In the genomic region with DNA sequence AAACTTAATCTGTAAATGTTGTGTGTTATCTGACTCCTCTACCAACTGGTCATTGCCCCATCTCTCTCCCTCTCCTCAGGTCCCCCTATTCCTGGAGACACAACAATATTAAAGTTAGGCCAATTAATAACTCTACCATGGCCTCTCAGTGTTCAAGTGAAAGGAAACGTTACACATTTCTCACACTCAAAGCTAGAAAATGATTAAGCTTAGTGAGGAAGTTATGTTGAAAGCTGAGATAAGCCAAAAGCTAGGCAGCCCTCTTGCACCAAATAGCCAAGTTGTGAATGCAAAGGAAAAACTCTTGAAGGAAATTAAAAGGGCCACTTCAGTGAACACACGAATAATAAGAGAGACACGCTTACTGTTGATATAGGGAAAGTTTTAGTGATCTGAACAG, we compare ENCODE assay signal across 32 cellular contexts.
"Had no signal": no experiment of that assay in that cellular context is flagged by ENCODE, and none has a peak within 500 bp of the region (broad histone marks: within the 10 kb centered on the region; RNA-seq: fewer than 3 reads in every experiment).

No MANE protein-coding gene starts in this region.

- DNase-seq: activated B cell treated with CpG ODN at 0.5 μM for 24 hours; activated CD4-positive, alpha-beta T cell treated with anti-CD3 and anti-CD28 coated beads for 48 hours; activated CD4-positive, CD25-positive, alpha-beta regulatory T cell treated with anti-CD3 and anti-CD28 coated beads, Interleukin-2, amount 50 U/mL, for 72 hours; activated CD8-positive, alpha-beta T cell treated with anti-CD3 and anti-CD28 coated beads for 36 hours; activated effector memory CD4-positive, alpha-beta T cell treated with Interleukin-2 at 50 U/mL for 16 hours; activated naive CD4-positive, alpha-beta T cell treated with anti-CD3 and anti-CD28 coated beads, Interleukin-2, amount 10 ng/mL, durations not matched to agents 7 days and 5 days; activated naive CD8-positive, alpha-beta T cell treated with anti-CD3 and anti-CD28 coated beads, Interleukin-2, amount 50 U/mL, for 24 hours; activated T-cell treated with anti-CD3 and anti-CD28 coated beads, Interleukin-2, amount 50 U/mL, for 24 hours; anterior cingulate cortex; caudate nucleus; Kasumi-1; KG1; MG63; NCI-H1048; NCI-H1105 treated with DMSO at 0.1 percent for 48 hours; NCI-H1436; NCI-H1694; NCI-H1930; NCI-H2081 treated with DMSO at 0.1 percent for 48 hours; NCI-H345; NCI-H526; NCI-H748 treated with DMSO at 0.1 percent for 48 hours; NK-92 treated with Interleukin-12 subunit alpha and Interleukin-12 subunit beta, amount 100 ng/mL, for 24 hours; PC-3; Peyer's patch; RPMI8226; SHP77 treated with DMSO at 0.1 percent for 48 hours; SK-N-SH; T-cell; T-helper 17 cell; T-helper 9 cell had no signal

- FAIRE-seq: bronchial epithelial cell had no signal

- ATAC-seq: activated CD8-positive, alpha-beta T cell treated with anti-CD3 and anti-CD28 coated beads for 36 hours; activated naive CD8-positive, alpha-beta T cell treated with anti-CD3 and anti-CD28 coated beads, Interleukin-2, amount 50 U/mL, for 24 hours; PC-3; T-cell; T-helper 17 cell had no signal
